Comparison of ENCODE assay signal across 8 cellular contexts in genomic region chr22:36156515-36157419, GRCh38. TPM values are rescaled to one million over a fixed set of nuclear protein-coding genes. Genes with fewer than 3 reads are reported as not detected.
DNase-seq lines count a peak whose midpoint lies in the region; TF ChIP-seq lines count a peak whose summit lies in the region.

No MANE protein-coding gene starts in this region.

- H3K27me3 ChIP-seq in SJCRH30, result 0 out of 2 replicates have a peak, but pooled peaks cover 3% of the 10 kb centered on the region

- no peaks in the 10 kb centered on the region for H3K9me3 ChIP-seq in SJCRH30 (replicated peaks)

- no peaks in the 10 kb centered on the region for H3K4me1 ChIP-seq in SJCRH30

- H3K27ac ChIP-seq in SJCRH30, result no peak overlapping the region

- H3K4me3 ChIP-seq in GM12864 (ENCODE audit: low read depth, low read length) (peak overlapping the region; percentile 50), SJCRH30 (peak overlapping the region; percentile 26)

- TF ChIP-seq CTCF in GM12864 (IDR thresholded peaks at IDR 0.05; ENCODE audit: low read depth, low read length, missing control alignments), result no peak

- no peaks in the 10 kb centered on the region for H3K36me3 ChIP-seq in SJCRH30

- no peak for DNase-seq in GM12864 (ENCODE audit: low read depth)
- peak in 1 of 2 experiments; percentile 7 for DNase-seq in SJCRH30
- peak; percentile 79 for DNase-seq in activated naive CD4-positive, alpha-beta T cell treated with anti-CD3 and anti-CD28 coated beads, Interleukin-2, amount 50 U/mL, for 16 hours
- DNase-seq in globus pallidus (ENCODE audit: low spot score), result peak; percentile 80
- peak; percentile 56 for DNase-seq in occipital lobe (lab: John Stamatoyannopoulos, UW)
- peak; percentile 76 for DNase-seq in superior temporal gyrus (ENCODE audit: extremely low spot score)
- no peak for DNase-seq in COLO668 (lab: John Stamatoyannopoulos, UW; ENCODE audit: unreplicated experiment)
- no peak for DNase-seq in NCI-H345 treated with DMSO at 0.1 percent for 48 hours (lab: John Stamatoyannopoulos, UW; ENCODE audit: unreplicated experiment)

RNA-seq across cellular contexts. Expression of gene APOL3, which starts 3.8 kb away (rescaled TPM):
- 0.08 TPM in 1 of 2 replicates, not detected in the other for total RNA-seq in SJCRH30 (2014; rRNA removed; shearing (Covaris generic))
- total RNA-seq in occipital lobe, result 2.5 TPM

RNA-seq across cellular contexts. Expression of gene APOL4, which starts 44.8 kb away (rescaled TPM):
- 0.10 TPM in 1 of 2 replicates, not detected in the other for total RNA-seq in SJCRH30 (2014; rRNA removed; shearing (Covaris generic))
- total RNA-seq in occipital lobe, result 10.5 TPM

Comparison
In these comparisons a context has a peak if more than half of its experiments do, and no peak if none do; other contexts are left out.
1. DNase-seq: peak in activated naive CD4-positive, alpha-beta T cell treated with anti-CD3 and anti-CD28 coated beads, Interleukin-2, amount 50 U/mL, for 16 hours (single experiment), globus pallidus (single experiment), occipital lobe (single experiment) and superior temporal gyrus (single experiment); none in GM12864 (single experiment), COLO668 (single experiment) and NCI-H345 treated with DMSO at 0.1 percent for 48 hours (single experiment).
2. RNA of gene APOL4, which starts 44.8 kb away (total RNA-seq): 10.5 TPM in occipital lobe (single experiment); 0.10 TPM in SJCRH30; every median in the first group is over 10 times any median in the second.